In genomic region chr6:108914235-108915022, GRCh38 we compare ENCODE assay signal across 1 cellular context.
TF ChIP-seq lines count a peak whose summit lies in the region.

No MANE protein-coding gene starts in this region.

TF ChIP-seq in K562, 482 proteins besides CTCF, POLR2A, EP300 and RAD21 (continued from another document and continues in another):
- no peak for TF ChIP-seq BCLAF1 (IDR thresholded peaks at IDR 0.05; ENCODE audit: borderline replicate concordance in 1 of 2, control insufficient read depth in 1 of 2, low read depth in 2 of 2, low read length in 1 of 2)
- TF ChIP-seq DEAF1 (CRISPR knock-in tag; IDR thresholded peaks at IDR 0.05), result no peak
- no peak for TF ChIP-seq HMG20B (CRISPR knock-in tag; IDR thresholded peaks at IDR 0.05)
- TF ChIP-seq ELF1 (tag; IDR thresholded peaks at IDR 0.05), result no peak
- no peak for TF ChIP-seq ZNF224 (CRISPR knock-in tag; IDR thresholded peaks at IDR 0.05)
- TF ChIP-seq MYNN (IDR thresholded peaks at IDR 0.05), result 0 out of 2 replicates have a peak, but pooled peaks have one; percentile 20
- TF ChIP-seq MYNN (CRISPR knock-in tag; IDR thresholded peaks at IDR 0.05), result no peak
- TF ChIP-seq STAT5A (IDR thresholded peaks at IDR 0.05; ENCODE audit: borderline replicate concordance, low read length), result no peak
- TF ChIP-seq ZNF740 (CRISPR knock-in tag; IDR thresholded peaks at IDR 0.05), result peak; percentile 43; the same call in 1 of the 2 replicates
- no peak for TF ChIP-seq ZNF740 (tag; IDR thresholded peaks at IDR 0.05)
- TF ChIP-seq ZNF311 (CRISPR knock-in tag; IDR thresholded peaks at IDR 0.05), result no peak
- TF ChIP-seq CEBPZ (IDR thresholded peaks at IDR 0.05; ENCODE audit: borderline replicate concordance, low read depth, low read length), result no peak
- no peak for TF ChIP-seq HMGN3 (IDR thresholded peaks at IDR 0.05; ENCODE audit: borderline replicate concordance, extremely low read depth, insufficient read length, low read depth, low read length)
- TF ChIP-seq ZNF77 (CRISPR knock-in tag; IDR thresholded peaks at IDR 0.05), result no peak
- TF ChIP-seq RCOR1 (IDR thresholded peaks at IDR 0.05; ENCODE audit: borderline replicate concordance in 1 of 2, low read depth in 2 of 2, low read length in 2 of 2), result 0 out of 4 replicates have a peak, but pooled peaks of 1 of the 2 experiments have one; percentile 16
- no peak for TF ChIP-seq ZNF655 (CRISPR knock-in tag; IDR thresholded peaks at IDR 0.05)
- TF ChIP-seq MTA3 (IDR thresholded peaks at IDR 0.05; ENCODE audit: borderline replicate concordance), result 0 out of 2 replicates have a peak, but pooled peaks have one; percentile 46
- TF ChIP-seq ZC3H4 (CRISPR knock-in tag; IDR thresholded peaks at IDR 0.05; ENCODE audit: borderline replicate concordance), result no peak
- no peak for TF ChIP-seq TAF7 (tag; IDR thresholded peaks at IDR 0.05)
- TF ChIP-seq PTRF (tag; IDR thresholded peaks at IDR 0.05), result no peak
- no peak for TF ChIP-seq FUS (optimal IDR thresholded peaks at IDR 0.05; ENCODE audit: low read depth, low read length)
- no peak for TF ChIP-seq SOX6 (IDR thresholded peaks at IDR 0.05)
- TF ChIP-seq GABPB1 (CRISPR knock-in tag; IDR thresholded peaks at IDR 0.05), result no peak
- peak; percentile 60; the same call in 1 of the 2 replicates for TF ChIP-seq KLF16 (IDR thresholded peaks at IDR 0.05)
- TF ChIP-seq ZBTB17 (CRISPR knock-in tag; IDR thresholded peaks at IDR 0.05), result no peak
- TF ChIP-seq ARID2 (IDR thresholded peaks at IDR 0.05), result no peak
- no peak for TF ChIP-seq HBP1 (CRISPR knock-in tag; IDR thresholded peaks at IDR 0.05)
- no peak for TF ChIP-seq LARP7 (IDR thresholded peaks at IDR 0.05)
- TF ChIP-seq MXD1 (CRISPR knock-in tag; IDR thresholded peaks at IDR 0.05; ENCODE audit: borderline replicate concordance, poor library complexity, severe bottlenecking), result no peak
- TF ChIP-seq ERF (CRISPR knock-in tag; IDR thresholded peaks at IDR 0.05), result no peak
- TF ChIP-seq E2F5 (CRISPR knock-in tag; IDR thresholded peaks at IDR 0.05), result no peak
- peak; percentile 49 for TF ChIP-seq CTCFL (IDR thresholded peaks at IDR 0.05; ENCODE audit: borderline replicate concordance, insufficient read depth, low read depth, low read length, poor library complexity, severe bottlenecking)
- no peak for TF ChIP-seq MCM2 (IDR thresholded peaks at IDR 0.05; ENCODE audit: low read depth)
- no peak for TF ChIP-seq ARID3B (CRISPR knock-in tag; IDR thresholded peaks at IDR 0.05; ENCODE audit: borderline replicate concordance)
- no peak for TF ChIP-seq MCM7 (IDR thresholded peaks at IDR 0.05)
- TF ChIP-seq ZKSCAN1 (IDR thresholded peaks at IDR 0.05; ENCODE audit: low read depth, low read length), result 0 out of 2 replicates have a peak, but pooled peaks have one; percentile 25
- TF ChIP-seq ARID3A (IDR thresholded peaks at IDR 0.05; ENCODE audit: borderline replicate concordance, low read depth, low read length), result no peak
- TF ChIP-seq ZC3H11A (IDR thresholded peaks at IDR 0.05; ENCODE audit: low read depth, low read length), result no peak
- TF ChIP-seq SMC3 (conservative IDR thresholded peaks at IDR 0.05; ENCODE audit: insufficient read depth, low read depth, low read length), result peak; percentile 56
